In genomic region chr14:22432348-22432976, GRCh38 we compare ENCODE assay signal across 9 cellular contexts.
DNase-seq lines count a peak whose midpoint lies in the region; ATAC-seq and TF ChIP-seq lines count a peak whose summit lies in the region.
"Had no signal": no experiment of that assay in that cellular context is flagged by ENCODE, and none has a peak within 500 bp of the region (broad histone marks: within the 10 kb centered on the region; RNA-seq: fewer than 3 reads in every experiment).

No MANE protein-coding gene starts in this region.

- H3K9me3 ChIP-seq in cardiac muscle cell (ENCODE audit: low read depth) (no peaks in the 10 kb centered on the region), left ventricle myocardium inferior (replicated peaks) (no peaks in the 10 kb centered on the region)

- H3K4me1 ChIP-seq in cardiac muscle cell (ENCODE audit: low read depth) (no peaks in the 10 kb centered on the region), left ventricle myocardium inferior (peaks cover 39% of the 10 kb centered on the region)

- H3K27ac ChIP-seq in cardiac muscle cell, result no peak overlapping the region
- H3K27ac ChIP-seq in left ventricle myocardium inferior (replicated peaks), result no peak overlapping the region

- no peak for ATAC-seq in HG02973 (IDR thresholded peaks at IDR 0.05; ENCODE audit: unreplicated experiment)

- no peak for TF ChIP-seq CTCF in cardiac muscle cell (IDR thresholded peaks at IDR 0.05; ENCODE audit: low read depth, low read length)
- no peak for TF ChIP-seq CTCF in left ventricle myocardium inferior (IDR thresholded peaks at IDR 0.05; ENCODE audit: borderline replicate concordance)

- no peak overlapping the region for H3K4me3 ChIP-seq in cardiac muscle cell
- no peak overlapping the region for H3K4me3 ChIP-seq in left ventricle myocardium inferior

- peak; percentile 36 to 97 for DNase-seq in cardiac muscle cell (ENCODE audit: low read depth in 1 of 2, low spot score in 1 of 2)
- no peak for DNase-seq in left ventricle myocardium inferior
- peak; percentile 95 for DNase-seq in RPMI7951 (ENCODE audit: low read depth)
- peak; percentile 86 for DNase-seq in fibroblast of peridontal ligament (ENCODE audit: extremely low read depth)
- DNase-seq in putamen (ENCODE audit: low spot score), result peak; percentile 76
- no peak for DNase-seq in central memory CD4-positive, alpha-beta T cell
- DNase-seq in T-helper 1 cell, result no peak
- DNase-seq: DND-41 had no signal

- intact Hi-C loops in left ventricle myocardium inferior (cut with micrococcal nuclease), result no loop called here

- H3K27me3 ChIP-seq in cardiac muscle cell (no peaks in the 10 kb centered on the region), left ventricle myocardium inferior (ENCODE audit: low read depth) (no peaks in the 10 kb centered on the region)

- no peaks in the 10 kb centered on the region for H3K36me3 ChIP-seq in cardiac muscle cell
- no peaks in the 10 kb centered on the region for H3K36me3 ChIP-seq in left ventricle myocardium inferior

Comparison
In these comparisons a context has a peak if more than half of its experiments do, and no peak if none do; other contexts are left out.
1. DNase-seq: peak in cardiac muscle cell (2 of 2), RPMI7951 (single experiment), fibroblast of peridontal ligament (single experiment) and putamen (single experiment); none in left ventricle myocardium inferior (single experiment), central memory CD4-positive, alpha-beta T cell (single experiment) and T-helper 1 cell (0 of 5).